In the genomic region with DNA sequence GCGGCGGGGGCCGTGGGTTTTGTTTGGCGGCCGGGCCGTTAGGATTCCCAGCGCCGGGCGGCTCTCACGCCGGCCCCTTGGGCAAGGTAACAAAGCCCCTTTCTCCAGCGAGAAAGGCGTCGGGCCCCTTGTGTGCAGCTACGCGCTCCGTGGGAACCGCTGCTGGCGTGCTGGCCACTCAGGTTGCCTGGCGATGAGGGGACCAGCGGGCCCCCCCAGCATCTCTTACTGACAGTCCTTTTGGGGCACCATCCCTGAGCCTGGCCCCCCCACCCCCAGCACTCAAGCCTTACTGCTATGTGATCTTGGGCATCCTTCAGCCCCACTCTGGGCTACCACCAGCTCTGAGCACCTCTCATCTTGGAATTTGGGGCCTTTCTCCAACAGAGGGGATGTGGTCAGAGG, we compare ENCODE assay signal across 9 cellular contexts. TPM values are rescaled to one million over a fixed set of nuclear protein-coding genes. Genes with fewer than 3 reads are reported as not detected.
DNase-seq lines count a peak whose midpoint lies in the region; ATAC-seq, FAIRE-seq and TF ChIP-seq lines count a peak whose summit lies in the region.
"Had no signal": no experiment of that assay in that cellular context is flagged by ENCODE, and none has a peak within 500 bp of the region (broad histone marks: within the 10 kb centered on the region; RNA-seq: fewer than 3 reads in every experiment).

No MANE protein-coding gene starts in this region.

- no TSS peak for BruUV-seq in endothelial cell of umbilical vein (replicated peaks; lab: Mats Ljungman, UMichigan)

- no peak for TF ChIP-seq POLR2A in Peyer's patch (IDR thresholded peaks at IDR 0.05)
- no peak for TF ChIP-seq POLR2A in endothelial cell of umbilical vein (IDR thresholded peaks at IDR 0.05; ENCODE audit: low read depth, low read length)

- H3K27me3 ChIP-seq in CD8-positive, alpha-beta memory T cell (ENCODE audit: insufficient read depth, low read length, poor library complexity, severe bottlenecking), result no peaks in the 10 kb centered on the region
- H3K27me3 ChIP-seq in Peyer's patch (no peaks in the 10 kb centered on the region), endothelial cell of umbilical vein (ENCODE audit: control insufficient read depth in 2 of 2, insufficient read depth in 2 of 2, low read length in 2 of 2) (no peaks in the 10 kb centered on the region), trophoblast cell (ENCODE audit: insufficient read depth, low read length) (peaks cover 19% of the 10 kb centered on the region)

- CTCF ChIA-PET in CD8-positive, alpha-beta memory T cell (lab: Charles Lee), result interaction anchor here (0.7 to 2.6 kb wide), 5 partner anchors 10 to 70 kb away, joined by 3 to 8 read pairs (median 7); a partner anchor contains a TSS
- CTCF ChIA-PET in endothelial cell of umbilical vein (lab: Charles Lee), result interaction anchor here (0.6 kb wide), 1 partner anchor 51 kb away, joined by 3 read pairs; no protein-coding TSS in a partner anchor

- H3K4me1 ChIP-seq in CD8-positive, alpha-beta memory T cell (ENCODE audit: insufficient read depth, low read length), result peaks cover 58% of the 10 kb centered on the region
- H3K4me1 ChIP-seq in Peyer's patch, result peaks cover 11 to 71% (median 52%) of the 10 kb centered on the region in 4 donors
- peaks cover 40% of the 10 kb centered on the region for H3K4me1 ChIP-seq in endothelial cell of umbilical vein (ENCODE audit: control insufficient read depth, extremely low read depth, insufficient read depth, low read length)
- H3K4me1 ChIP-seq in trophoblast cell (ENCODE audit: control insufficient read depth in 1 of 2, insufficient read depth in 2 of 2, low read length in 2 of 2), result peaks cover 63 to 69% of the 10 kb centered on the region in 2 experiments

- H3K36me3 ChIP-seq in CD8-positive, alpha-beta memory T cell (ENCODE audit: insufficient read depth, low read length), result peaks cover 2% of the 10 kb centered on the region
- H3K36me3 ChIP-seq in Peyer's patch (peaks cover 0 to 16% (median 0%) of the 10 kb centered on the region in 3 donors), endothelial cell of umbilical vein (ENCODE audit: control insufficient read depth in 2 of 2, extremely low read depth in 1 of 2, insufficient read depth in 2 of 2, low read length in 2 of 2) (no peaks in the 10 kb centered on the region), trophoblast cell (ENCODE audit: control insufficient read depth in 1 of 2, insufficient read depth in 2 of 2, low read length in 2 of 2) (peaks cover 12 to 13% of the 10 kb centered on the region in 2 experiments)

- TF ChIP-seq CTCF in Peyer's patch (IDR thresholded peaks at IDR 0.05), result no peak
- no peak for TF ChIP-seq CTCF in endothelial cell of umbilical vein (IDR thresholded peaks at IDR 0.05; ENCODE audit: extremely low read depth in 1 of 2, insufficient read depth in 1 of 2, low read depth in 1 of 2, low read length in 2 of 2)

- H3K27ac Mint-ChIP-seq in CD8-positive, alpha-beta memory T cell, result peak overlapping the region; percentile 91 to 100 (median 96)

- H2BK120ac ChIP-seq in trophoblast cell (ENCODE audit: insufficient read depth, low read length, poor library complexity), result peak overlapping the region; percentile 87

- H3K14ac ChIP-seq in trophoblast cell (ENCODE audit: low read length), result peak overlapping the region; percentile 47

- peak overlapping the region; percentile 95 for H4K91ac ChIP-seq in trophoblast cell (ENCODE audit: low read depth, low read length)

- peak overlapping the region; percentile 52 for H3K4me2 ChIP-seq in endothelial cell of umbilical vein (ENCODE audit: insufficient read depth, low read length)
- peak overlapping the region; percentile 79 for H3K4me2 ChIP-seq in trophoblast cell (ENCODE audit: low read length)

- peak overlapping the region; percentile 29 for H2BK12ac ChIP-seq in trophoblast cell (ENCODE audit: low read length)

- peak overlapping the region; percentile 31 for H2AK5ac ChIP-seq in trophoblast cell (ENCODE audit: low read length)

- WGBS in trophoblast cell (ENCODE audit: extremely low coverage, insufficient coverage, insufficient read length), result no CpG with 5 or more reads among the region's 21 CpGs

- H4K12ac ChIP-seq in trophoblast cell (ENCODE audit: low read depth, low read length), result no peak overlapping the region

- H3K4me3 Mint-ChIP-seq in CD8-positive, alpha-beta memory T cell, result peak overlapping the region; percentile 96 to 99 (median 98)

- FAIRE-seq in endothelial cell of umbilical vein (lab: Jason Lieb, UNC), result no peak

- H4K20me1 ChIP-seq in endothelial cell of umbilical vein (replicated peaks; ENCODE audit: control insufficient read depth, extremely low read depth, insufficient read depth, low read length), result no peaks in the 10 kb centered on the region

- ATAC-seq in left lobe of liver, result no peak
- no peak for ATAC-seq in HG02884 (IDR thresholded peaks at IDR 0.05; ENCODE audit: unreplicated experiment)

- no peak for DNase-seq in CD8-positive, alpha-beta memory T cell
- no peak for DNase-seq in Peyer's patch
- DNase-seq in endothelial cell of umbilical vein (ENCODE audit: low read depth, low spot score), result no peak
- DNase-seq in trophoblast cell, result no peak
- no peak for DNase-seq in left lobe of liver (ENCODE audit: low spot score)
- no peak for DNase-seq in HUDEP-2 (lab: John Stamatoyannopoulos, UW; ENCODE audit: unreplicated experiment in 76 of 76)
- no peak for DNase-seq in SW 1271 (lab: John Stamatoyannopoulos, UW)
- DNase-seq: dermis blood vessel endothelial cell had no signal

- no peaks in the 10 kb centered on the region for H3K9me3 Mint-ChIP-seq in CD8-positive, alpha-beta memory T cell

- H2AFZ ChIP-seq in endothelial cell of umbilical vein (ENCODE audit: low read depth, low read length) (no peak overlapping the region), trophoblast cell (ENCODE audit: insufficient read depth, low read length, poor library complexity) (no peak overlapping the region)

- no peak overlapping the region for H2BK5ac ChIP-seq in trophoblast cell (ENCODE audit: low read depth, low read length, poor library complexity)

- peaks cover 33% of the 10 kb centered on the region for H3K79me1 ChIP-seq in trophoblast cell (ENCODE audit: low read length)

- no peak overlapping the region for H4K8ac ChIP-seq in trophoblast cell (ENCODE audit: low read depth, low read length)

- H3K9ac ChIP-seq in endothelial cell of umbilical vein (replicated peaks; ENCODE audit: extremely low read depth, insufficient read depth, low read length) (peak overlapping the region; percentile 38), trophoblast cell (ENCODE audit: low read length) (no peak overlapping the region)

- dilution Hi-C loops in endothelial cell of umbilical vein (cut with MboI; ENCODE audit: extremely low pct_ligation_motif_present, low sequenced_read_pairs), result no loop called here

- peaks cover 0 to 1% of the 10 kb centered on the region in 2 donors for H3K27me3 Mint-ChIP-seq in CD8-positive, alpha-beta memory T cell

- H3K27ac ChIP-seq in CD8-positive, alpha-beta memory T cell (ENCODE audit: low read depth, low read length), result peak overlapping the region; percentile 40
- H3K27ac ChIP-seq in Peyer's patch (peak overlapping the region; percentile 53 to 99 (median 94)), endothelial cell of umbilical vein (ENCODE audit: insufficient read depth, low read depth, low read length) (peak overlapping the region; percentile 60), trophoblast cell (ENCODE audit: low read depth, low read length) (no peak overlapping the region)

- H3K36me3 Mint-ChIP-seq in CD8-positive, alpha-beta memory T cell, result peaks cover 0 to 40% (median 0%) of the 10 kb centered on the region in 3 donors

- H3K79me2 ChIP-seq in endothelial cell of umbilical vein (ENCODE audit: control insufficient read depth, insufficient read depth, low read length) (no peaks in the 10 kb centered on the region), trophoblast cell (ENCODE audit: control insufficient read depth, insufficient read depth, low read length, poor library complexity) (peaks cover 10% of the 10 kb centered on the region)

- H3K23ac ChIP-seq in trophoblast cell (ENCODE audit: low read length), result no peak overlapping the region

- intact Hi-C loops in endothelial cell of umbilical vein (cut with micrococcal nuclease), result loop anchor here (1.0 to 10.0 kb wide), 5 partner anchors 8 to 121 kb away; a partner anchor contains a TSS

- H3K9me1 ChIP-seq in endothelial cell of umbilical vein (replicated peaks; ENCODE audit: control insufficient read depth, extremely low read depth, insufficient read depth, low read length), result no peaks in the 10 kb centered on the region

- peaks cover 22 to 57% (median 30%) of the 10 kb centered on the region in 3 donors for H3K4me1 Mint-ChIP-seq in CD8-positive, alpha-beta memory T cell

- H3K4ac ChIP-seq in trophoblast cell (ENCODE audit: low read depth, low read length), result peak overlapping the region; percentile 10

- no peaks in the 10 kb centered on the region for H3K9me3 ChIP-seq in CD8-positive, alpha-beta memory T cell (ENCODE audit: low read length)
- H3K9me3 ChIP-seq in Peyer's patch (no peaks in the 10 kb centered on the region), endothelial cell of umbilical vein (replicated peaks; ENCODE audit: control insufficient read depth, insufficient read depth, low read length) (no peaks in the 10 kb centered on the region), trophoblast cell (ENCODE audit: insufficient read depth, low read depth, low read length) (no peaks in the 10 kb centered on the region)

- peak overlapping the region; percentile 77 for H3K4me3 ChIP-seq in CD8-positive, alpha-beta memory T cell (ENCODE audit: low read length)
- peak overlapping the region; percentile 65 to 73 (median 70) for H3K4me3 ChIP-seq in Peyer's patch
- peak overlapping the region in 2 of 3 experiments; percentile 37 to 43 for H3K4me3 ChIP-seq in endothelial cell of umbilical vein (replicated peaks in 1 of 3; ENCODE audit: insufficient read depth in 1 of 3, low read depth in 1 of 3, low read length in 3 of 3)
- peak overlapping the region; percentile 76 for H3K4me3 ChIP-seq in trophoblast cell (ENCODE audit: low read depth, low read length)

- POLR2A ChIA-PET in CD8-positive, alpha-beta memory T cell (lab: Charles Lee), result interaction anchor here (1.2 to 2.9 kb wide), 4 partner anchors 9 to 47 kb away, joined by 4 to 25 read pairs (median 8); no protein-coding TSS in a partner anchor
- POLR2A ChIA-PET in endothelial cell of umbilical vein (lab: Charles Lee), result no interaction called here

- H3K18ac ChIP-seq in trophoblast cell (ENCODE audit: low read length), result peak overlapping the region; percentile 32

RNA-seq across cellular contexts. Expression of a gene that starts 1.8 kb away (rescaled TPM):
- total RNA-seq in CD8-positive, alpha-beta memory T cell, result 10 to 100 TPM; 28.0 to 30.8 TPM
- 2.0 TPM for polyA plus RNA-seq in CD8-positive, alpha-beta memory T cell
- total RNA-seq in Peyer's patch, result 100 to 1,000 TPM in 1 of 4 donors, 10 to 100 TPM in 3; 22.3 to 104 (median 41.7) TPM
- total RNA-seq in endothelial cell of umbilical vein, result 12.6 and 15.1 TPM in 2 replicates
- polyA plus RNA-seq in endothelial cell of umbilical vein, result 13.1 and 14.8 TPM in 2 replicates
- polyA plus RNA-seq in endothelial cell of umbilical vein (2011; cell fraction: cytosol; rRNA removed), result 8.3 and 11.9 TPM in 2 replicates
- polyA plus RNA-seq in endothelial cell of umbilical vein (2011; cell fraction: nucleus; rRNA removed), result 9.8 and 11.4 TPM in 2 replicates
- polyA plus RNA-seq in endothelial cell of umbilical vein (2012), result 2.4 and 3.1 TPM in 2 replicates
- polyA minus RNA-seq in endothelial cell of umbilical vein, result 9.5 and 10.4 TPM in 2 replicates
- 7.8 TPM for polyA minus RNA-seq in endothelial cell of umbilical vein (2011; cell fraction: cytosol; rRNA and poly(A)+ RNA removed)
- polyA minus RNA-seq in endothelial cell of umbilical vein (2011; cell fraction: nucleus; rRNA and poly(A)+ RNA removed), result 6.2 and 13.7 TPM in 2 replicates
- 4.9 and 5.3 TPM in 2 replicates for polyA plus RNA-seq in trophoblast cell (2013)
- 1.2 TPM for total RNA-seq in left lobe of liver

RNA-seq across cellular contexts. Expression of a gene that starts 34.0 kb away (rescaled TPM):
- total RNA-seq in CD8-positive, alpha-beta memory T cell, result 10 to 100 TPM; 35.0 to 38.8 TPM
- 41.9 TPM for polyA plus RNA-seq in CD8-positive, alpha-beta memory T cell
- total RNA-seq in Peyer's patch (10 to 100 TPM; 43.3 to 73.3 (median 54.1) TPM), endothelial cell of umbilical vein (31.6 and 32.2 TPM in 2 replicates), left lobe of liver (15.6 TPM)
- 31.1 and 40.3 TPM in 2 replicates for polyA plus RNA-seq in endothelial cell of umbilical vein
- polyA plus RNA-seq in endothelial cell of umbilical vein (2011; cell fraction: cytosol; rRNA removed), result 17.5 and 24.9 TPM in 2 replicates
- 64.9 and 75.7 TPM in 2 replicates for polyA plus RNA-seq in endothelial cell of umbilical vein (2011; cell fraction: nucleus; rRNA removed)
- polyA plus RNA-seq in endothelial cell of umbilical vein (2012), result 22.1 and 23.0 TPM in 2 replicates
- polyA minus RNA-seq in endothelial cell of umbilical vein, result 13.8 and 14.1 TPM in 2 replicates
- polyA minus RNA-seq in endothelial cell of umbilical vein (2011; cell fraction: cytosol; rRNA and poly(A)+ RNA removed), result 29.8 TPM
- 10.8 and 13.0 TPM in 2 replicates for polyA minus RNA-seq in endothelial cell of umbilical vein (2011; cell fraction: nucleus; rRNA and poly(A)+ RNA removed)
- 15.5 and 16.6 TPM in 2 replicates for polyA plus RNA-seq in trophoblast cell (2013)

RNA-seq across cellular contexts. Expression of a gene that starts 37.4 kb away (rescaled TPM):
- 10 to 100 TPM in 1 of 2 experiments, 1 to 10 TPM in 1; 9.6 to 10.4 TPM for total RNA-seq in CD8-positive, alpha-beta memory T cell
- polyA plus RNA-seq in CD8-positive, alpha-beta memory T cell, result 4.1 TPM
- total RNA-seq in Peyer's patch (100 to 1,000 TPM in 1 of 4 donors, 10 to 100 TPM in 3; 30.0 to 159 (median 72.2) TPM), endothelial cell of umbilical vein (11.3 and 14.5 TPM in 2 replicates), left lobe of liver (5.7 TPM)
- 4.8 and 4.9 TPM in 2 replicates for polyA plus RNA-seq in endothelial cell of umbilical vein
- polyA plus RNA-seq in endothelial cell of umbilical vein (2011; cell fraction: cytosol; rRNA removed), result 5.5 and 5.8 TPM in 2 replicates
- polyA plus RNA-seq in endothelial cell of umbilical vein (2011; cell fraction: nucleus; rRNA removed), result 18.5 and 18.6 TPM in 2 replicates
- 6.0 and 9.1 TPM in 2 replicates for polyA plus RNA-seq in endothelial cell of umbilical vein (2012)
- polyA minus RNA-seq in endothelial cell of umbilical vein, result 9.3 and 13.5 TPM in 2 replicates
- polyA minus RNA-seq in endothelial cell of umbilical vein (2011; cell fraction: cytosol; rRNA and poly(A)+ RNA removed), result 10.9 TPM
- 7.7 and 8.8 TPM in 2 replicates for polyA minus RNA-seq in endothelial cell of umbilical vein (2011; cell fraction: nucleus; rRNA and poly(A)+ RNA removed)
- 6.3 and 6.5 TPM in 2 replicates for polyA plus RNA-seq in trophoblast cell (2013)

RNA-seq across cellular contexts. Expression of a gene that starts 45.1 kb away (rescaled TPM):
- total RNA-seq in CD8-positive, alpha-beta memory T cell, result not detected
- polyA plus RNA-seq in CD8-positive, alpha-beta memory T cell, result not detected
- total RNA-seq in Peyer's patch (not detected), endothelial cell of umbilical vein (not detected in 2 replicates), left lobe of liver (not detected)
- not detected in 2 replicates for polyA plus RNA-seq in endothelial cell of umbilical vein
- polyA plus RNA-seq in endothelial cell of umbilical vein (2011; cell fraction: cytosol; rRNA removed), result not detected in 2 replicates
- not detected in 2 replicates for polyA plus RNA-seq in endothelial cell of umbilical vein (2011; cell fraction: nucleus; rRNA removed)
- polyA plus RNA-seq in endothelial cell of umbilical vein (2012), result not detected in 2 replicates
- not detected in 2 replicates for polyA minus RNA-seq in endothelial cell of umbilical vein
- polyA minus RNA-seq in endothelial cell of umbilical vein (2011; cell fraction: cytosol; rRNA and poly(A)+ RNA removed), result not detected
- not detected in 2 replicates for polyA minus RNA-seq in endothelial cell of umbilical vein (2011; cell fraction: nucleus; rRNA and poly(A)+ RNA removed)
- polyA plus RNA-seq in trophoblast cell (2013), result not detected in 2 replicates
- total RNA-seq: dermis blood vessel endothelial cell had no signal
